29 cellular contexts compared by ENCODE assay signal in the genomic region with DNA sequence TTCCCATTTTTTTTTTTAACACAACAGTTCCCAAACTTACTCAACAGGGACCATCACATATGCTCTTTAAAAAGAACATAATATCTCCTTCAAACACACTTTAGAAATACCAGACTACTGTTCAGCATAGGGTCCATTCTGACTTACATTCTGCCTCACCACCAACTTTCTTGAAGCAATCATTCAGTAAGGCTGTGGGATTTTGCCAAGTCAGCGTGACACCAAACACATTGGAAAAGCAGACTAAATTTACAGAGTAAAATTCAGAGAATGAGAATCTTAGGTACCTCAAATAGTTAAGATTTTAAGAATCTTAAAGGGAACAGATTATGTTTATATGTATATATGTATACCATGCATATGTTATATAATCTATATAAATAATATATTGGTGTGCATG.
"Had no signal": no experiment of that assay in that cellular context is flagged by ENCODE, and none has a peak within 500 bp of the region (broad histone marks: within the 10 kb centered on the region; RNA-seq: fewer than 3 reads in every experiment).

No MANE protein-coding gene starts in this region.

- FAIRE-seq: islet of Langerhans, small intestine, urothelium cell line had no signal

- H3K27ac Mint-ChIP-seq: immature natural killer cell; mesothelial cell of epicardium; naive thymus-derived CD4-positive, alpha-beta T cell; natural killer cell treated with Interleukin-12 subunit alpha and Interleukin-12 subunit beta and Interleukin-15 and Interleukin-18, amount 100 ng/mL, for 72 hours; stimulated activated effector memory CD8-positive, alpha-beta T cell treated with anti-CD3 and anti-CD28 coated beads, Interleukin-12 subunit alpha, Interleukin-12 subunit beta, amount 100 ng/mL, for 72 hours; stimulated activated naive CD8-positive, alpha-beta T cell treated with anti-CD3 and anti-CD28 coated beads, Interleukin-15, Interleukin-2, amounts not matched to agents 100 ng/mL and 50 ng/mL, for 24 hours had no signal

- H3K9me3 Mint-ChIP-seq: mesothelial cell of epicardium; natural killer cell treated with Interleukin-12 subunit alpha and Interleukin-12 subunit beta and Interleukin-15 and Interleukin-18, amount 100 ng/mL, for 72 hours; stimulated activated effector memory CD8-positive, alpha-beta T cell treated with anti-CD3 and anti-CD28 coated beads, Interleukin-12 subunit alpha, Interleukin-12 subunit beta, amount 100 ng/mL, for 72 hours; stimulated activated naive CD8-positive, alpha-beta T cell treated with anti-CD3 and anti-CD28 coated beads, Interleukin-15, Interleukin-2, amounts not matched to agents 100 ng/mL and 50 ng/mL, for 24 hours had no signal

- H3K36me3 ChIP-seq: left ventricle myocardium inferior, ovary, prostate gland, sigmoid colon, spleen, suprapubic skin, thoracic aorta, tibial artery, upper lobe of right lung had no signal

- DNase-seq: hypothalamus; immature natural killer cell; kidney; left colon; left ventricle myocardium inferior; mesendoderm; naive thymus-derived CD4-positive, alpha-beta T cell; ovary; posterior cingulate gyrus; retina; right cardiac atrium; sigmoid colon; small intestine; spleen; stimulated activated CD4-positive, alpha-beta T cell treated with anti-CD3 and anti-CD28 coated beads, Interleukin-4, amount 100 ng/mL, for 24 hours; stimulated activated naive CD4-positive, alpha-beta T cell; tibial artery; trophoblast cell; upper lobe of right lung had no signal

- H3K27me3 Mint-ChIP-seq: stimulated activated naive CD8-positive, alpha-beta T cell treated with anti-CD3 and anti-CD28 coated beads, Interleukin-15, Interleukin-2, amounts not matched to agents 100 ng/mL and 50 ng/mL, for 24 hours had no signal

- H3K4me1 Mint-ChIP-seq: immature natural killer cell; stimulated activated effector memory CD8-positive, alpha-beta T cell treated with anti-CD3 and anti-CD28 coated beads, Interleukin-12 subunit alpha, Interleukin-12 subunit beta, amount 100 ng/mL, for 72 hours had no signal

- H3K4me1 ChIP-seq: left ventricle myocardium inferior, prostate gland, sigmoid colon, spleen, suprapubic skin, tibial artery, upper lobe of right lung had no signal

- ATAC-seq: left colon; naive thymus-derived CD4-positive, alpha-beta T cell; natural killer cell treated with Interleukin-12 subunit alpha and Interleukin-12 subunit beta and Interleukin-15 and Interleukin-18, amount 100 ng/mL, for 72 hours; right cardiac atrium; stimulated activated effector memory CD8-positive, alpha-beta T cell treated with anti-CD3 and anti-CD28 coated beads, Interleukin-12 subunit alpha, Interleukin-12 subunit beta, amount 100 ng/mL, for 72 hours; upper lobe of right lung had no signal

- H3K4me3 ChIP-seq: left ventricle myocardium inferior, lung, ovary, prostate gland, sigmoid colon, spleen, suprapubic skin, thoracic aorta, tibial artery, upper lobe of right lung had no signal

- H3K9me3 ChIP-seq: left ventricle myocardium inferior, ovary, prostate gland, sigmoid colon, spleen, suprapubic skin, thoracic aorta, tibial artery, upper lobe of right lung had no signal

- H3K27ac ChIP-seq: left ventricle myocardium inferior, ovary, prostate gland, sigmoid colon, spleen, suprapubic skin, thoracic aorta, tibial artery, upper lobe of right lung had no signal

- H3K36me3 Mint-ChIP-seq: mesothelial cell of epicardium; natural killer cell treated with Interleukin-12 subunit alpha and Interleukin-12 subunit beta and Interleukin-15 and Interleukin-18, amount 100 ng/mL, for 72 hours; stimulated activated effector memory CD8-positive, alpha-beta T cell treated with anti-CD3 and anti-CD28 coated beads, Interleukin-12 subunit alpha, Interleukin-12 subunit beta, amount 100 ng/mL, for 72 hours had no signal

- H3K27me3 ChIP-seq: ovary, sigmoid colon, spleen, suprapubic skin, tibial artery, upper lobe of right lung had no signal

- H3K4me3 Mint-ChIP-seq: immature natural killer cell; mesothelial cell of epicardium; naive thymus-derived CD4-positive, alpha-beta T cell; natural killer cell treated with Interleukin-12 subunit alpha and Interleukin-12 subunit beta and Interleukin-15 and Interleukin-18, amount 100 ng/mL, for 72 hours; stimulated activated effector memory CD8-positive, alpha-beta T cell treated with anti-CD3 and anti-CD28 coated beads, Interleukin-12 subunit alpha, Interleukin-12 subunit beta, amount 100 ng/mL, for 72 hours; stimulated activated naive CD8-positive, alpha-beta T cell treated with anti-CD3 and anti-CD28 coated beads, Interleukin-15, Interleukin-2, amounts not matched to agents 100 ng/mL and 50 ng/mL, for 24 hours had no signal
